ENCODE assay signal across 17 cellular contexts in genomic region chr4:26345541-26345940, GRCh38. TPM values are rescaled to one million over a fixed set of nuclear protein-coding genes. Genes with fewer than 3 reads are reported as not detected.
A peak's percentile ranks its signal among the peaks of the same experiment; 100 is the strongest.
DNase-seq lines count a peak whose midpoint lies in the region; ATAC-seq and TF ChIP-seq lines count a peak whose summit lies in the region.
"Had no signal": no experiment of that assay in that cellular context is flagged by ENCODE, and none has a peak within 500 bp of the region (broad histone marks: within the 10 kb centered on the region; RNA-seq: fewer than 3 reads in every experiment).

No MANE protein-coding gene starts in this region.

- intact Hi-C loops in right cardiac atrium (cut with DNase I), result no loop called here
- intact Hi-C loops in Right ventricle myocardium inferior (cut with DNase I), result no loop called here
- intact Hi-C loops in sigmoid colon (cut with DNase I), result no loop called here

- H3K9me3 Mint-ChIP-seq in activated T-helper 17 cell treated with anti-CD3 and anti-CD28 coated beads, Interleukin-2, amount 50 U/mL, for 72 hours, result no peaks in the 10 kb centered on the region
- H3K9me3 Mint-ChIP-seq in memory B cell, result no peaks in the 10 kb centered on the region
- H3K9me3 Mint-ChIP-seq: activated CD8-positive, alpha-beta T cell treated with anti-CD3 and anti-CD28 coated beads for 36 hours; neural crest cell had no signal

- ATAC-seq in right cardiac atrium (no peak), Right ventricle myocardium inferior (no peak), memory B cell (ENCODE audit: low read depth) (no peak), HG03521 (IDR thresholded peaks at IDR 0.05; ENCODE audit: unreplicated experiment) (no peak)
- ATAC-seq in activated T-helper 17 cell treated with anti-CD3 and anti-CD28 coated beads, Interleukin-2, amount 50 U/mL, for 72 hours (replicated peaks), result no peak
- ATAC-seq: activated CD8-positive, alpha-beta T cell treated with anti-CD3 and anti-CD28 coated beads for 36 hours; stimulated activated naive CD8-positive, alpha-beta T cell treated with anti-CD3 and anti-CD28 coated beads, Interleukin-15, Interleukin-2, amounts not matched to agents 100 U/mL and 50 U/mL, for 24 hours had no signal

- no peaks in the 10 kb centered on the region for H3K36me3 ChIP-seq in sigmoid colon
- H3K36me3 ChIP-seq: right lobe of liver had no signal

- peaks cover 64% of the 10 kb centered on the region for H3K4me1 Mint-ChIP-seq in activated T-helper 17 cell treated with anti-CD3 and anti-CD28 coated beads, Interleukin-2, amount 50 U/mL, for 72 hours
- H3K4me1 Mint-ChIP-seq in memory B cell, result peaks cover 39% of the 10 kb centered on the region

- peaks cover 83% of the 10 kb centered on the region for H3K36me3 Mint-ChIP-seq in activated T-helper 17 cell treated with anti-CD3 and anti-CD28 coated beads, Interleukin-2, amount 50 U/mL, for 72 hours (ENCODE audit: low read depth)
- H3K36me3 Mint-ChIP-seq in memory B cell, result peaks cover 2% of the 10 kb centered on the region

- peak overlapping the region; percentile 42 for H3K4me3 Mint-ChIP-seq in activated T-helper 17 cell treated with anti-CD3 and anti-CD28 coated beads, Interleukin-2, amount 50 U/mL, for 72 hours
- H3K4me3 Mint-ChIP-seq in memory B cell, result no peak overlapping the region
- H3K4me3 Mint-ChIP-seq: activated CD8-positive, alpha-beta T cell treated with anti-CD3 and anti-CD28 coated beads for 36 hours; neural crest cell had no signal

- DNase-seq in right cardiac atrium (no peak), Right ventricle myocardium inferior (ENCODE audit: missing footprints) (no peak), memory B cell (ENCODE audit: low spot score in 2 of 2) (no peak), putamen (ENCODE audit: low spot score) (no peak), sigmoid colon (no peak)
- DNase-seq in stimulated activated CD4-positive, alpha-beta T cell treated with anti-CD3 and anti-CD28 coated beads, Interleukin-15, amount 100 ng/mL, for 24 hours, result no peak
- DNase-seq: activated CD8-positive, alpha-beta T cell treated with anti-CD3 and anti-CD28 coated beads for 36 hours; activated effector memory CD4-positive, alpha-beta T cell treated with Interleukin-2 at 50 U/mL for 16 hours; AML-193; NCI-H2029 treated with DMSO at 0.1 percent for 48 hours; right lobe of liver; stimulated activated naive CD8-positive, alpha-beta T cell treated with anti-CD3 and anti-CD28 coated beads, Interleukin-15, Interleukin-2, amounts not matched to agents 100 U/mL and 50 U/mL, for 24 hours; T-helper 9 cell had no signal

- H3K4me1 ChIP-seq in right cardiac atrium (ENCODE audit: control insufficient read depth, insufficient read depth, low read length) (peaks cover 2% of the 10 kb centered on the region), sigmoid colon (peaks cover 0 to 72% (median 46%) of the 10 kb centered on the region in 4 donors)
- H3K4me1 ChIP-seq: right lobe of liver had no signal

- H3K27ac ChIP-seq in right cardiac atrium (ENCODE audit: low read length), result no peak overlapping the region
- H3K27ac ChIP-seq in sigmoid colon, result peak overlapping the region in 1 of 4 donors; percentile 2
- H3K27ac ChIP-seq: right lobe of liver had no signal

- TF ChIP-seq EP300 in sigmoid colon (IDR thresholded peaks at IDR 0.05), result no peak

- no peak for TF ChIP-seq CTCF in sigmoid colon (IDR thresholded peaks at IDR 0.05)

- H3K27me3 ChIP-seq in right cardiac atrium (ENCODE audit: control insufficient read depth, insufficient read depth) (no peaks in the 10 kb centered on the region), sigmoid colon (no peaks in the 10 kb centered on the region)
- H3K27me3 ChIP-seq: right lobe of liver had no signal

- TF ChIP-seq POLR2A in sigmoid colon (IDR thresholded peaks at IDR 0.05), result no peak

- 43% methylated on average over 3 of the region's 3 CpGs for WGBS in right cardiac atrium
- WGBS in sigmoid colon, 2 donors, result 64 to 85% methylated on average over 3 of the region's 3 CpGs

- H3K4me3 ChIP-seq in right cardiac atrium (ENCODE audit: low read length) (peak overlapping the region; percentile 32), sigmoid colon (no peak overlapping the region)
- H3K4me3 ChIP-seq: lung, right lobe of liver had no signal

- peak overlapping the region; percentile 57 for H3K27ac Mint-ChIP-seq in activated T-helper 17 cell treated with anti-CD3 and anti-CD28 coated beads, Interleukin-2, amount 50 U/mL, for 72 hours
- peak overlapping the region; percentile 56 for H3K27ac Mint-ChIP-seq in memory B cell
- H3K27ac Mint-ChIP-seq: activated CD8-positive, alpha-beta T cell treated with anti-CD3 and anti-CD28 coated beads for 36 hours had no signal

- no peaks in the 10 kb centered on the region for H3K27me3 Mint-ChIP-seq in activated T-helper 17 cell treated with anti-CD3 and anti-CD28 coated beads, Interleukin-2, amount 50 U/mL, for 72 hours
- H3K27me3 Mint-ChIP-seq in memory B cell, result no peaks in the 10 kb centered on the region
- H3K27me3 Mint-ChIP-seq: activated CD8-positive, alpha-beta T cell treated with anti-CD3 and anti-CD28 coated beads for 36 hours had no signal

- H3K9me3 ChIP-seq in right cardiac atrium (ENCODE audit: control insufficient read depth, low read length) (no peaks in the 10 kb centered on the region), sigmoid colon (no peaks in the 10 kb centered on the region)
- H3K9me3 ChIP-seq: right lobe of liver had no signal

RNA-seq across cellular contexts. Expression of gene RBPJ, which starts 24.7 kb away (rescaled TPM):
- total RNA-seq in right cardiac atrium (10 to 100 TPM; 42.1 to 45.9 (median 44.2) TPM), Right ventricle myocardium inferior (42.1 TPM), sigmoid colon (100 to 1,000 TPM in 2 of 4 donors, 10 to 100 TPM in 2; 78.4 to 114 (median 100) TPM)
- polyA plus RNA-seq in right cardiac atrium (22.2 TPM), sigmoid colon (10 to 100 TPM; 15.0 to 25.0 (median 15.0) TPM)
- 100 to 1,000 TPM; 238 to 481 TPM for total RNA-seq in activated T-helper 17 cell treated with anti-CD3 and anti-CD28 coated beads, Interleukin-2, amount 50 U/mL, for 72 hours
